In genomic region chr1:157691285-157691920, GRCh38 we compare ENCODE assay signal across 9 cellular contexts. TPM values are rescaled to one million over a fixed set of nuclear protein-coding genes. Genes with fewer than 3 reads are reported as not detected.
DNase-seq lines count a peak whose midpoint lies in the region; ATAC-seq, FAIRE-seq and TF ChIP-seq lines count a peak whose summit lies in the region.
"Had no signal": no experiment of that assay in that cellular context is flagged by ENCODE, and none has a peak within 500 bp of the region (broad histone marks: within the 10 kb centered on the region; RNA-seq: fewer than 3 reads in every experiment).

No MANE protein-coding gene starts in this region.

- no peak overlapping the region for H3K4me2 ChIP-seq in A549

- FAIRE-seq in A549 (lab: Jason Lieb, UNC), result peak; percentile 39
- FAIRE-seq: colon had no signal

- no peaks in the 10 kb centered on the region for H3K27me3 ChIP-seq in endodermal cell (ENCODE audit: control insufficient read depth, insufficient read depth, low read length, poor library complexity, severe bottlenecking)
- H3K27me3 ChIP-seq in CD8-positive, alpha-beta T cell (ENCODE audit: insufficient read depth, low read length), result no peaks in the 10 kb centered on the region
- H3K27me3 ChIP-seq in tibial artery, result no peaks in the 10 kb centered on the region

- 18% methylated on average over 5 of the region's 5 CpGs for WGBS in A549 (ENCODE audit: missing lambda C conversion rate)
- 55 to 73% methylated on average over 3 to 5 of the region's 5 CpGs for WGBS in endodermal cell (ENCODE audit: insufficient coverage in 1 of 2, insufficient read length in 1 of 2), 2 experiments

- CTCF ChIA-PET in A549 (lab: Yijun Ruan, JAX), result interaction anchor here (0.9 to 2.1 kb wide), 13 partner anchors 16 to 520 kb away, joined by 3 to 13 read pairs (median 3); no protein-coding TSS in a partner anchor
- CTCF ChIA-PET in CD8-positive, alpha-beta T cell (lab: Charles Lee), result interaction anchor here (0.6 to 1.8 kb wide), 8 partner anchors 23 to 112 kb away, joined by 3 to 11 read pairs (median 4); no protein-coding TSS in a partner anchor

- H3K27ac ChIP-seq in A549, result no peak overlapping the region
- no peak overlapping the region for H3K27ac ChIP-seq in endodermal cell (ENCODE audit: low read depth, low read length)
- no peak overlapping the region for H3K27ac ChIP-seq in CD8-positive, alpha-beta T cell (ENCODE audit: low read depth, low read length)
- H3K27ac ChIP-seq in tibial artery, result no peak overlapping the region

- no peak overlapping the region for H3K4me3 Mint-ChIP-seq in endodermal cell
- H3K4me3 Mint-ChIP-seq in CD8-positive, alpha-beta T cell, result no peak overlapping the region

- TF ChIP-seq RAD21 in A549 (conservative IDR thresholded peaks at IDR 0.05 in 1 of 2, IDR thresholded peaks at IDR 0.05 in 1 of 2), result peak in 1 of 2 experiments; percentile 32; a peak in 2 of 5 replicates

- no peaks in the 10 kb centered on the region for H3K9me3 Mint-ChIP-seq in endodermal cell
- no peaks in the 10 kb centered on the region for H3K9me3 Mint-ChIP-seq in CD8-positive, alpha-beta T cell

- H3K36me3 ChIP-seq in endodermal cell (ENCODE audit: control insufficient read depth, insufficient read depth, low read length) (no peaks in the 10 kb centered on the region), tibial artery (no peaks in the 10 kb centered on the region)
- H3K36me3 ChIP-seq in CD8-positive, alpha-beta T cell (ENCODE audit: insufficient read depth, low read length), result no peaks in the 10 kb centered on the region

- POLR2A ChIA-PET in A549 (lab: Yijun Ruan, JAX), result no interaction called here
- POLR2A ChIA-PET in CD8-positive, alpha-beta T cell (lab: Charles Lee), result interaction anchor here (1.1 kb wide), 1 partner anchor 8 kb away, joined by 3 read pairs; no protein-coding TSS in a partner anchor

- peak; percentile 49 for TF ChIP-seq CTCF in A549 (IDR thresholded peaks at IDR 0.05)
- peak; percentile 63 for TF ChIP-seq CTCF in GM12865 (IDR thresholded peaks at IDR 0.05; ENCODE audit: insufficient read depth, low read depth, low read length, missing control alignments)
- TF ChIP-seq CTCF in endodermal cell (conservative IDR thresholded peaks at IDR 0.05), result peak; percentile 77
- TF ChIP-seq CTCF in CD8-positive, alpha-beta T cell (IDR thresholded peaks at IDR 0.05), result no peak
- peak in 1 of 2 experiments; percentile 8 for TF ChIP-seq CTCF in tibial artery (IDR thresholded peaks at IDR 0.05)

- no peaks in the 10 kb centered on the region for H3K27me3 Mint-ChIP-seq in endodermal cell (ENCODE audit: insufficient read depth)
- H3K27me3 Mint-ChIP-seq in CD8-positive, alpha-beta T cell (ENCODE audit: low read depth), result peaks cover 2% of the 10 kb centered on the region

- no peaks in the 10 kb centered on the region for H3K9me3 ChIP-seq in A549
- no peaks in the 10 kb centered on the region for H3K9me3 ChIP-seq in endodermal cell (ENCODE audit: control insufficient read depth, low read length)
- H3K9me3 ChIP-seq in CD8-positive, alpha-beta T cell (ENCODE audit: low read length), result no peaks in the 10 kb centered on the region
- no peaks in the 10 kb centered on the region for H3K9me3 ChIP-seq in tibial artery

- H3K4me1 Mint-ChIP-seq in endodermal cell, result no peaks in the 10 kb centered on the region
- H3K4me1 Mint-ChIP-seq in CD8-positive, alpha-beta T cell (ENCODE audit: low read depth), result peaks cover 32% of the 10 kb centered on the region

- no peak overlapping the region for H3K27ac Mint-ChIP-seq in endodermal cell
- no peak overlapping the region for H3K27ac Mint-ChIP-seq in CD8-positive, alpha-beta T cell

- H3K9ac ChIP-seq in endodermal cell (ENCODE audit: extremely low read depth, low read length, poor library complexity, severe bottlenecking), result no peak overlapping the region

- TF ChIP-seq EP300 in A549 (IDR thresholded peaks at IDR 0.05), result no peak

- no peak overlapping the region for H3K4me3 ChIP-seq in A549
- no peak overlapping the region for H3K4me3 ChIP-seq in GM12865 (ENCODE audit: low read depth, low read length)
- no peak overlapping the region for H3K4me3 ChIP-seq in endodermal cell (ENCODE audit: low read length)
- no peak overlapping the region for H3K4me3 ChIP-seq in CD8-positive, alpha-beta T cell (ENCODE audit: low read depth, low read length)
- no peak overlapping the region for H3K4me3 ChIP-seq in tibial artery

- TF ChIP-seq POLR2A in A549 (IDR thresholded peaks at IDR 0.05; ENCODE audit: low read length), result no peak

- peak; percentile 85 to 88 for ATAC-seq in A549
- no peak for ATAC-seq in CD8-positive, alpha-beta T cell

- H3K4me1 ChIP-seq in A549 (no peaks in the 10 kb centered on the region), endodermal cell (ENCODE audit: control insufficient read depth, insufficient read depth, low read length) (no peaks in the 10 kb centered on the region), tibial artery (no peaks in the 10 kb centered on the region)
- H3K4me1 ChIP-seq in CD8-positive, alpha-beta T cell (ENCODE audit: insufficient read depth, low read length), result no peaks in the 10 kb centered on the region

- DNase-seq in A549 (ENCODE audit: low read depth in 1 of 2, low spot score in 1 of 2) (peak; percentile 28 to 38), GM12865 (ENCODE audit: low read depth) (peak; percentile 24), NCI-H82 treated with DMSO at 0.1 percent for 48 hours (lab: John Stamatoyannopoulos, UW; ENCODE audit: unreplicated experiment) (peak; percentile 83), endodermal cell (no peak), non-pigmented ciliary epithelial cell (ENCODE audit: low read depth) (peak; percentile 3), tibial artery (no peak)
- DNase-seq in CD8-positive, alpha-beta T cell, result no peak
- DNase-seq in stimulated activated naive CD4-positive, alpha-beta T cell treated with Interleukin-2 at 50 U/mL for 16 hours (lab: John Stamatoyannopoulos, UW), result no peak

- intact Hi-C loops in CD8-positive, alpha-beta T cell (cut with DNase I, micrococcal nuclease), result loop anchor here (1.0 to 2.0 kb wide), 2 partner anchors 111 kb away; no protein-coding TSS in a partner anchor
- intact Hi-C loops in tibial artery (cut with DNase I; ENCODE audit: low total_unique reads), result no loop called here

- H3K36me3 Mint-ChIP-seq in endodermal cell (ENCODE audit: low read depth), result no peaks in the 10 kb centered on the region
- peaks cover 10% of the 10 kb centered on the region for H3K36me3 Mint-ChIP-seq in CD8-positive, alpha-beta T cell

TF ChIP-seq in A549, 52 proteins besides CTCF, POLR2A, EP300 and RAD21:
- TF ChIP-seq ZNF302 (CRISPR knock-in tag; IDR thresholded peaks at IDR 0.05) (no peak), SMC3 (IDR thresholded peaks at IDR 0.05) (peak; percentile 36; the same call in 1 of the 3 replicates)

RNA-seq across cellular contexts. Expression of gene FCRL3, which starts 9.2 kb away (rescaled TPM):
- polyA plus RNA-seq in A549 (2011; rRNA removed) (0.01 TPM in 1 of 2 replicates, not detected in the other), A549 (2017; fragmentation: RNase III; extraction: RNeasy Plus Mini Kit Qiagen cat#74134 plus additional on column Dnase treatment) (not detected in 3 replicates)
- not detected in 2 replicates for polyA plus RNA-seq in A549 (2012; cell fraction: cytosol; rRNA removed)
- not detected in 2 replicates for polyA plus RNA-seq in A549 (2012; cell fraction: nucleus; rRNA removed)
- not detected in 2 replicates for polyA minus RNA-seq in A549 (2011; rRNA and poly(A)+ RNA removed)
- not detected for total RNA-seq in endodermal cell
- polyA plus RNA-seq in endodermal cell (2013, experiment 1 of 2), result not detected
- polyA plus RNA-seq in endodermal cell (2013, experiment 2 of 2), result not detected
- total RNA-seq in CD8-positive, alpha-beta T cell, result 1 to 10 TPM; 5.5 to 6.0 TPM

Comparison
In these comparisons a context has a peak if more than half of its experiments do, and no peak if none do; other contexts are left out.
1. DNase-seq: peak in A549 (2 of 2), GM12865 (single experiment), NCI-H82 treated with DMSO at 0.1 percent for 48 hours (single experiment) and non-pigmented ciliary epithelial cell (single experiment); none in endodermal cell (single experiment), CD8-positive, alpha-beta T cell (0 of 7), tibial artery (0 of 2) and stimulated activated naive CD4-positive, alpha-beta T cell treated with Interleukin-2 at 50 U/mL for 16 hours (single experiment).
2. RNA of gene FCRL3, which starts 9.2 kb away (total RNA-seq): 5.5 to 6.0 TPM in CD8-positive, alpha-beta T cell; not detected in endodermal cell; every median in the first group is over 4 times any median in the second.